17 cellular contexts compared by ENCODE assay signal in genomic region chr3:122294365-122294764, GRCh38. TPM values are rescaled to one million over a fixed set of nuclear protein-coding genes. Genes with fewer than 3 reads are reported as not detected.
DNase-seq lines count a peak whose midpoint lies in the region; ATAC-seq and TF ChIP-seq lines count a peak whose summit lies in the region.
"Had no signal": no experiment of that assay in that cellular context is flagged by ENCODE, and none has a peak within 500 bp of the region (broad histone marks: within the 10 kb centered on the region; RNA-seq: fewer than 3 reads in every experiment).

No MANE protein-coding gene starts in this region.

- H3K4me3 ChIP-seq in left ventricle myocardium inferior (no peak overlapping the region), heart left ventricle (no peak overlapping the region), esophagus squamous epithelium (no peak overlapping the region), neutrophil (ENCODE audit: low read depth in 1 of 2, low read length in 1 of 2) (no peak overlapping the region)
- H3K4me3 ChIP-seq: A549 had no signal

- H3K4me3 Mint-ChIP-seq in H9, result no peak overlapping the region
- H3K4me3 Mint-ChIP-seq: CD14-positive monocyte had no signal

- no peak for ATAC-seq in heart left ventricle
- ATAC-seq: A549, PC-3 had no signal

- H3K36me3 Mint-ChIP-seq in H9 (ENCODE audit: insufficient read depth in 1 of 3, low read depth in 3 of 3), result no peaks in the 10 kb centered on the region
- H3K36me3 Mint-ChIP-seq: CD14-positive monocyte had no signal

- DNase-seq in left ventricle myocardium inferior, result no peak
- no peak for DNase-seq in heart left ventricle
- DNase-seq in esophagus squamous epithelium (lab: John Stamatoyannopoulos, UW), result no peak
- DNase-seq in T-helper 2 cell, result no peak
- no peak for DNase-seq in H9
- no peak for DNase-seq in activated CD8-positive, alpha-beta memory T cell treated with anti-CD3 and anti-CD28 coated beads, Interleukin-2, amount 50 U/mL, for 4 hours
- no peak for DNase-seq in activated gamma-delta T cell treated with Interleukin-2 at 50 U/mL for 16 hours
- DNase-seq: H7, MM.1S, NCI-H1105, NCI-H1694, NCI-H510A treated with DMSO at 0.1 percent for 48 hours, NCI-H82, PC-3 had no signal

- H3K79me1 ChIP-seq in H9 (ENCODE audit: insufficient read depth, low read depth, low read length, poor library complexity, severe bottlenecking), result no peaks in the 10 kb centered on the region

- no peak overlapping the region for H4K5ac ChIP-seq in H9 (ENCODE audit: insufficient read length, low read depth, low read length)

- no peak for TF ChIP-seq CTCF in left ventricle myocardium inferior (IDR thresholded peaks at IDR 0.05; ENCODE audit: borderline replicate concordance)
- no peak for TF ChIP-seq CTCF in heart left ventricle (IDR thresholded peaks at IDR 0.05)
- no peak for TF ChIP-seq CTCF in esophagus squamous epithelium (IDR thresholded peaks at IDR 0.05)
- TF ChIP-seq CTCF in neutrophil (IDR thresholded peaks at IDR 0.05), result no peak
- no peak for TF ChIP-seq CTCF in H9 (conservative IDR thresholded peaks at IDR 0.05)

- H3K27me3 Mint-ChIP-seq in H9 (ENCODE audit: low read depth), result no peaks in the 10 kb centered on the region; the same call in 1 of the 2 replicates

- no peaks in the 10 kb centered on the region for H3K9me3 Mint-ChIP-seq in H9
- H3K9me3 Mint-ChIP-seq: CD14-positive monocyte had no signal

- H2AFZ ChIP-seq in H9 (ENCODE audit: low read length), result no peak overlapping the region

- H3K4me1 ChIP-seq in left ventricle myocardium inferior, result no peaks in the 10 kb centered on the region
- peaks cover 0 to 23% (median 0%) of the 10 kb centered on the region in 12 donors for H3K4me1 ChIP-seq in heart left ventricle
- H3K4me1 ChIP-seq in esophagus squamous epithelium, result peaks cover 8 to 35% (median 11%) of the 10 kb centered on the region in 3 donors
- H3K4me1 ChIP-seq in neutrophil (ENCODE audit: control insufficient read depth in 1 of 2, insufficient read depth in 1 of 2, low read depth in 1 of 2, low read length in 1 of 2), result peaks cover 18 to 21% of the 10 kb centered on the region in 2 experiments
- H3K4me1 ChIP-seq in H9 (ENCODE audit: insufficient read depth, low read length), result no peaks in the 10 kb centered on the region
- H3K4me1 ChIP-seq: A549 had no signal

- no peak overlapping the region for H2BK15ac ChIP-seq in H9 (ENCODE audit: low read depth, low read length)

- H3K27ac Mint-ChIP-seq in H9, result no peak overlapping the region

- H3K23me2 ChIP-seq in H9 (ENCODE audit: insufficient read length, low read depth, low read length, poor library complexity, severe bottlenecking), result no peaks in the 10 kb centered on the region

- no peak overlapping the region for H3K23ac ChIP-seq in H9 (ENCODE audit: insufficient read length, low read depth, low read length)

- intact Hi-C loops in left ventricle myocardium inferior (cut with micrococcal nuclease), result no loop called here
- intact Hi-C loops in heart left ventricle (cut with DNase I), result no loop called here
- intact Hi-C loops in esophagus squamous epithelium (cut with DNase I), result no loop called here

- H3K27me3 ChIP-seq in left ventricle myocardium inferior (ENCODE audit: low read depth) (no peaks in the 10 kb centered on the region), heart left ventricle (no peaks in the 10 kb centered on the region), esophagus squamous epithelium (no peaks in the 10 kb centered on the region), neutrophil (no peaks in the 10 kb centered on the region), H9 (ENCODE audit: insufficient read depth, low read length) (no peaks in the 10 kb centered on the region)

- H3K9ac ChIP-seq in H9 (ENCODE audit: extremely low read depth, insufficient read length, low read length), result no peak overlapping the region

- no peak overlapping the region for H3T11ph ChIP-seq in H9 (ENCODE audit: low read length)

- no peak overlapping the region for H3K4ac ChIP-seq in H9 (ENCODE audit: low read depth, low read length)

- H2BK120ac ChIP-seq in H9 (ENCODE audit: low read depth, low read length, poor library complexity, severe bottlenecking), result no peak overlapping the region

- no peak overlapping the region for H3K18ac ChIP-seq in H9 (ENCODE audit: insufficient read length, low read depth, low read length)

- H2BK12ac ChIP-seq in H9 (ENCODE audit: insufficient read length, low read depth, low read length), result no peak overlapping the region

- H3K14ac ChIP-seq in H9 (ENCODE audit: insufficient read depth, low read length), result no peak overlapping the region

- H3K4me2 ChIP-seq in H9 (ENCODE audit: insufficient read depth, insufficient read length, low read length), result no peak overlapping the region
- H3K4me2 ChIP-seq: A549 had no signal

- H3K9me3 ChIP-seq in left ventricle myocardium inferior (replicated peaks) (no peaks in the 10 kb centered on the region), heart left ventricle (no peaks in the 10 kb centered on the region), esophagus squamous epithelium (no peaks in the 10 kb centered on the region), neutrophil (no peaks in the 10 kb centered on the region), H9 (ENCODE audit: control insufficient read depth, low read depth, low read length) (no peaks in the 10 kb centered on the region)
- H3K9me3 ChIP-seq: A549 had no signal

- no peaks in the 10 kb centered on the region for H3K4me1 Mint-ChIP-seq in H9

- no peak for TF ChIP-seq POLR2A in heart left ventricle (IDR thresholded peaks at IDR 0.05)
- TF ChIP-seq POLR2A in esophagus squamous epithelium (IDR thresholded peaks at IDR 0.05), result no peak

- no peaks in the 10 kb centered on the region for H3K36me3 ChIP-seq in left ventricle myocardium inferior
- H3K36me3 ChIP-seq in heart left ventricle, result no peaks in the 10 kb centered on the region
- H3K36me3 ChIP-seq in esophagus squamous epithelium, result no peaks in the 10 kb centered on the region
- no peaks in the 10 kb centered on the region for H3K36me3 ChIP-seq in neutrophil

- no peak overlapping the region for H4K91ac ChIP-seq in H9 (ENCODE audit: insufficient read length, low read depth, low read length)

- no peaks in the 10 kb centered on the region for H3K79me2 ChIP-seq in H9 (ENCODE audit: insufficient read depth, low read length)

- H4K20me1 ChIP-seq in H9 (ENCODE audit: control insufficient read depth, insufficient read depth, insufficient read length), result no peaks in the 10 kb centered on the region

- H3K27ac ChIP-seq in left ventricle myocardium inferior (replicated peaks) (peak overlapping the region; percentile 23), heart left ventricle (peak overlapping the region in 3 of 12 donors; percentile 12 to 59 (median 34)), esophagus squamous epithelium (peak overlapping the region in 3 of 4 donors; percentile 48 to 78 (median 75)), neutrophil (peak overlapping the region; percentile 74), H9 (ENCODE audit: insufficient read length, low read depth, low read length) (no peak overlapping the region)
- H3K27ac ChIP-seq: A549 had no signal

- H2BK20ac ChIP-seq in H9 (ENCODE audit: low read depth, low read length, poor library complexity, severe bottlenecking), result no peak overlapping the region

- H4K8ac ChIP-seq in H9 (replicated peaks; ENCODE audit: insufficient read length, low read depth, low read length), result no peak overlapping the region

- H2AK5ac ChIP-seq in H9 (ENCODE audit: insufficient read length, low read length), result no peak overlapping the region

- H3K56ac ChIP-seq in H9 (ENCODE audit: insufficient read length, low read depth, low read length), result no peak overlapping the region

- no peak overlapping the region for H2BK5ac ChIP-seq in H9 (ENCODE audit: insufficient read length, low read length)

- 53 to 61% (median 60%) methylated on average over 6 of the region's 6 CpGs for WGBS in heart left ventricle, 4 donors
- WGBS in esophagus squamous epithelium, 2 donors, result 27 to 37% methylated on average over 6 of the region's 6 CpGs
- WGBS in H9 (ENCODE audit: extremely low coverage, insufficient read length, low lambda C conversion rate), result no CpG with 5 or more reads among the region's 6 CpGs

RNA-seq across cellular contexts. Expression of gene CSTA, which starts 30.7 kb away (rescaled TPM):
- total RNA-seq in left ventricle myocardium inferior, result 0.74 TPM
- 1 to 10 TPM in 3 of 9 donors, under 1 TPM in 5, not detected in 1; 0.33 to 8.9 (median 0.86) TPM for total RNA-seq in heart left ventricle
- polyA plus RNA-seq in heart left ventricle, result 1 to 10 TPM in 1 of 2 donors, under 1 TPM in 1; 0.95 to 3.0 TPM
- 1,000 to 10,000 TPM; 1,851 to 3,432 (median 2,556) TPM for total RNA-seq in esophagus squamous epithelium
- total RNA-seq in H9 (2021), result not detected in 2 replicates
- total RNA-seq: H7, PC-3 had no signal

Comparison
In these comparisons a context has a peak if more than half of its experiments do, and no peak if none do; other contexts are left out.
1. RNA of gene CSTA, which starts 30.7 kb away (total RNA-seq): 1,851 to 3,432 TPM in esophagus squamous epithelium; 0.33 to 8.9 TPM in heart left ventricle, 0.74 TPM in left ventricle myocardium inferior (single experiment) and not detected in H9; every median in the first group is over 100 times any median in the second.